In genomic region chr7:105567821-105568220, GRCh38 we compare ENCODE assay signal across 19 cellular contexts. TPM values are rescaled to one million over a fixed set of nuclear protein-coding genes. Genes with fewer than 3 reads are reported as not detected.
A peak's percentile ranks its signal among the peaks of the same experiment; 100 is the strongest.
DNase-seq lines count a peak whose midpoint lies in the region; ATAC-seq and TF ChIP-seq lines count a peak whose summit lies in the region.
"Had no signal": no experiment of that assay in that cellular context is flagged by ENCODE, and none has a peak within 500 bp of the region (broad histone marks: within the 10 kb centered on the region; RNA-seq: fewer than 3 reads in every experiment).

No MANE protein-coding gene starts in this region.

- DNase-seq in activated CD4-positive, alpha-beta memory T cell treated with anti-CD3 and anti-CD28 coated beads for 36 hours, result no peak
- DNase-seq in activated CD4-positive, alpha-beta memory T cell treated with anti-CD3 and anti-CD28 coated beads, Interleukin-2, amount 10 ng/mL, durations not matched to agents 7 days and 5 days, result no peak
- DNase-seq in EH (ENCODE audit: low read depth) (peak; percentile 11), chondrocyte (ENCODE audit: low spot score) (no peak), pons (ENCODE audit: low spot score) (peak; percentile 67), upper lobe of left lung (no peak), mucosa of descending colon (no peak)
- DNase-seq: AML-193; Caco-2; CD4-positive, alpha-beta T cell; GDM1; GM23248; HCEC 1CT had no signal

- TF ChIP-seq CTCF in chondrocyte (IDR thresholded peaks at IDR 0.05) (no peak), upper lobe of left lung (IDR thresholded peaks at IDR 0.05) (no peak), mucosa of descending colon (IDR thresholded peaks at IDR 0.05) (no peak)

- no peak overlapping the region for H3K4me3 Mint-ChIP-seq in activated CD4-positive, alpha-beta memory T cell treated with anti-CD3 and anti-CD28 coated beads for 36 hours
- H3K4me3 Mint-ChIP-seq in activated CD4-positive, alpha-beta memory T cell treated with anti-CD3 and anti-CD28 coated beads, Interleukin-2, amount 10 ng/mL, durations not matched to agents 7 days and 5 days, result no peak overlapping the region
- no peak overlapping the region for H3K4me3 Mint-ChIP-seq in chondrocyte (ENCODE audit: unreplicated experiment)
- H3K4me3 Mint-ChIP-seq in stimulated activated memory B cell treated with anti-CD40 and anti-IgM and Interleukin-4, amounts not matched to agents 10 μg/mL and 1 μg/mL and 100 μg/mL, for 72 hours, result no peak overlapping the region
- H3K4me3 Mint-ChIP-seq: CD4-positive, alpha-beta T cell had no signal

- H3K27ac Mint-ChIP-seq in activated CD4-positive, alpha-beta memory T cell treated with anti-CD3 and anti-CD28 coated beads for 36 hours, result peak overlapping the region; percentile 18
- H3K27ac Mint-ChIP-seq in activated CD4-positive, alpha-beta memory T cell treated with anti-CD3 and anti-CD28 coated beads, Interleukin-2, amount 10 ng/mL, durations not matched to agents 7 days and 5 days, result no peak overlapping the region
- peak overlapping the region; percentile 32 for H3K27ac Mint-ChIP-seq in chondrocyte (ENCODE audit: unreplicated experiment)
- H3K27ac Mint-ChIP-seq in stimulated activated memory B cell treated with anti-CD40 and anti-IgM and Interleukin-4, amounts not matched to agents 10 μg/mL and 1 μg/mL and 100 μg/mL, for 72 hours, result no peak overlapping the region
- H3K27ac Mint-ChIP-seq: CD4-positive, alpha-beta T cell had no signal

- H3K36me3 ChIP-seq in upper lobe of left lung, result peaks cover 9 to 57% (median 37%) of the 10 kb centered on the region in 4 donors
- H3K36me3 ChIP-seq in mucosa of descending colon (ENCODE audit: low read depth), result no peaks in the 10 kb centered on the region

- TF ChIP-seq EP300 in upper lobe of left lung (IDR thresholded peaks at IDR 0.05), result no peak

- POLR2A ChIA-PET in activated CD4-positive, alpha-beta memory T cell treated with anti-CD3 and anti-CD28 coated beads for 36 hours (lab: Charles Lee), result no interaction called here
- POLR2A ChIA-PET in activated CD4-positive, alpha-beta memory T cell treated with anti-CD3 and anti-CD28 coated beads, Interleukin-2, amount 10 ng/mL, durations not matched to agents 7 days and 5 days (lab: Charles Lee), result no interaction called here

- ATAC-seq in upper lobe of left lung (ENCODE audit: low FRiP score in 2 of 2) (no peak), mucosa of descending colon (no peak)
- ATAC-seq in stimulated activated memory B cell treated with anti-CD40 and anti-IgM and Interleukin-4, amounts not matched to agents 10 μg/mL and 1 μg/mL and 100 μg/mL, for 72 hours, result no peak
- ATAC-seq: A549 had no signal

- H3K4me1 ChIP-seq in upper lobe of left lung (no peaks in the 10 kb centered on the region), mucosa of descending colon (ENCODE audit: low read depth) (no peaks in the 10 kb centered on the region)
- H3K4me1 ChIP-seq: A549, Caco-2 had no signal

- no peaks in the 10 kb centered on the region for H3K27me3 Mint-ChIP-seq in activated CD4-positive, alpha-beta memory T cell treated with anti-CD3 and anti-CD28 coated beads for 36 hours
- no peaks in the 10 kb centered on the region for H3K27me3 Mint-ChIP-seq in activated CD4-positive, alpha-beta memory T cell treated with anti-CD3 and anti-CD28 coated beads, Interleukin-2, amount 10 ng/mL, durations not matched to agents 7 days and 5 days
- H3K27me3 Mint-ChIP-seq in chondrocyte (ENCODE audit: low read depth), result no peaks in the 10 kb centered on the region
- no peaks in the 10 kb centered on the region for H3K27me3 Mint-ChIP-seq in stimulated activated memory B cell treated with anti-CD40 and anti-IgM and Interleukin-4, amounts not matched to agents 10 μg/mL and 1 μg/mL and 100 μg/mL, for 72 hours
- H3K27me3 Mint-ChIP-seq: CD4-positive, alpha-beta T cell had no signal

- no peaks in the 10 kb centered on the region for H3K9me3 Mint-ChIP-seq in activated CD4-positive, alpha-beta memory T cell treated with anti-CD3 and anti-CD28 coated beads for 36 hours
- H3K9me3 Mint-ChIP-seq in activated CD4-positive, alpha-beta memory T cell treated with anti-CD3 and anti-CD28 coated beads, Interleukin-2, amount 10 ng/mL, durations not matched to agents 7 days and 5 days, result no peaks in the 10 kb centered on the region
- H3K9me3 Mint-ChIP-seq in chondrocyte (ENCODE audit: low read depth), result no peaks in the 10 kb centered on the region
- H3K9me3 Mint-ChIP-seq in stimulated activated memory B cell treated with anti-CD40 and anti-IgM and Interleukin-4, amounts not matched to agents 10 μg/mL and 1 μg/mL and 100 μg/mL, for 72 hours, result no peaks in the 10 kb centered on the region

- no peak overlapping the region for H3K27ac ChIP-seq in upper lobe of left lung
- H3K27ac ChIP-seq: 22Rv1, A549, C4-2B, GM23248 had no signal

- H3K4me3 ChIP-seq in upper lobe of left lung, result no peak overlapping the region
- no peak overlapping the region for H3K4me3 ChIP-seq in mucosa of descending colon
- H3K4me3 ChIP-seq: A549, GM23248 had no signal

- H3K9me3 ChIP-seq in upper lobe of left lung (no peaks in the 10 kb centered on the region), mucosa of descending colon (no peaks in the 10 kb centered on the region)
- H3K9me3 ChIP-seq: A549, Caco-2 had no signal

- 82 to 90% methylated on average over 3 of the region's 3 CpGs for WGBS in upper lobe of left lung, 2 donors

- CTCF ChIA-PET in activated CD4-positive, alpha-beta memory T cell treated with anti-CD3 and anti-CD28 coated beads for 36 hours (lab: Charles Lee), result interaction anchor here (1.1 to 1.4 kb wide), 2 partner anchors 28 to 475 kb away, joined by 3 read pairs; no protein-coding TSS in a partner anchor
- CTCF ChIA-PET in activated CD4-positive, alpha-beta memory T cell treated with anti-CD3 and anti-CD28 coated beads, Interleukin-2, amount 10 ng/mL, durations not matched to agents 7 days and 5 days (lab: Charles Lee), result no interaction called here

- peaks cover 19% of the 10 kb centered on the region for H3K36me3 Mint-ChIP-seq in activated CD4-positive, alpha-beta memory T cell treated with anti-CD3 and anti-CD28 coated beads for 36 hours
- peaks cover 30% of the 10 kb centered on the region for H3K36me3 Mint-ChIP-seq in activated CD4-positive, alpha-beta memory T cell treated with anti-CD3 and anti-CD28 coated beads, Interleukin-2, amount 10 ng/mL, durations not matched to agents 7 days and 5 days (ENCODE audit: low read depth)
- H3K36me3 Mint-ChIP-seq in chondrocyte (ENCODE audit: low read depth), result peaks cover 16% of the 10 kb centered on the region
- H3K36me3 Mint-ChIP-seq in stimulated activated memory B cell treated with anti-CD40 and anti-IgM and Interleukin-4, amounts not matched to agents 10 μg/mL and 1 μg/mL and 100 μg/mL, for 72 hours, result peaks cover 38% of the 10 kb centered on the region

- no peak for TF ChIP-seq POLR2A in upper lobe of left lung (IDR thresholded peaks at IDR 0.05)

- no peaks in the 10 kb centered on the region for H3K4me1 Mint-ChIP-seq in activated CD4-positive, alpha-beta memory T cell treated with anti-CD3 and anti-CD28 coated beads for 36 hours (ENCODE audit: low read depth)
- H3K4me1 Mint-ChIP-seq in activated CD4-positive, alpha-beta memory T cell treated with anti-CD3 and anti-CD28 coated beads, Interleukin-2, amount 10 ng/mL, durations not matched to agents 7 days and 5 days, result no peaks in the 10 kb centered on the region
- no peaks in the 10 kb centered on the region for H3K4me1 Mint-ChIP-seq in chondrocyte (ENCODE audit: low read depth)
- no peaks in the 10 kb centered on the region for H3K4me1 Mint-ChIP-seq in stimulated activated memory B cell treated with anti-CD40 and anti-IgM and Interleukin-4, amounts not matched to agents 10 μg/mL and 1 μg/mL and 100 μg/mL, for 72 hours

- intact Hi-C loops in activated CD4-positive, alpha-beta memory T cell treated with anti-CD3 and anti-CD28 coated beads for 36 hours (cut with micrococcal nuclease), result no loop called here
- intact Hi-C loops in mucosa of descending colon (cut with DNase I, micrococcal nuclease), result no loop called here

- H3K27me3 ChIP-seq in upper lobe of left lung, result no peaks in the 10 kb centered on the region

RNA-seq across cellular contexts. Expression of gene EFCAB10, which starts 13.5 kb away (rescaled TPM):
- total RNA-seq in activated CD4-positive, alpha-beta memory T cell treated with anti-CD3 and anti-CD28 coated beads for 36 hours, result not detected
- total RNA-seq in activated CD4-positive, alpha-beta memory T cell treated with anti-CD3 and anti-CD28 coated beads, Interleukin-2, amount 10 ng/mL, durations not matched to agents 7 days and 5 days, result not detected
- total RNA-seq in chondrocyte (not detected in 3 replicates), upper lobe of left lung (10 to 100 TPM in 1 of 6 donors, 1 to 10 TPM in 3, under 1 TPM in 1, not detected in 1; 0.86 to 26.2 (median 5.1) TPM), mucosa of descending colon (not detected)
- total RNA-seq: Caco-2, GM23248, H4, HT-29 had no signal

RNA-seq across cellular contexts. Expression of gene RINT1, which starts 35.8 kb away (rescaled TPM):
- total RNA-seq in activated CD4-positive, alpha-beta memory T cell treated with anti-CD3 and anti-CD28 coated beads for 36 hours, result 10 to 100 TPM; 23.3 to 26.7 TPM
- 10 to 100 TPM; 20.5 to 21.9 TPM for total RNA-seq in activated CD4-positive, alpha-beta memory T cell treated with anti-CD3 and anti-CD28 coated beads, Interleukin-2, amount 10 ng/mL, durations not matched to agents 7 days and 5 days
- total RNA-seq in chondrocyte (18.0 to 26.8 TPM (median 19.7 TPM) in 3 replicates), upper lobe of left lung (10 to 100 TPM in 5 of 6 donors, 1 to 10 TPM in 1; 9.4 to 24.3 (median 15.2) TPM), mucosa of descending colon (10 to 100 TPM; 12.4 to 15.6 (median 13.6) TPM)

RNA-seq across cellular contexts. Expression of gene PUS7, which starts 45.8 kb away (rescaled TPM):
- total RNA-seq in activated CD4-positive, alpha-beta memory T cell treated with anti-CD3 and anti-CD28 coated beads for 36 hours, result 10 to 100 TPM; 16.9 to 20.3 TPM
- 1 to 10 TPM; 5.1 to 5.9 TPM for total RNA-seq in activated CD4-positive, alpha-beta memory T cell treated with anti-CD3 and anti-CD28 coated beads, Interleukin-2, amount 10 ng/mL, durations not matched to agents 7 days and 5 days
- total RNA-seq in chondrocyte (15.2 to 18.5 TPM (median 16.2 TPM) in 3 replicates), upper lobe of left lung (10 to 100 TPM in 3 of 6 donors, 1 to 10 TPM in 3; 7.3 to 16.9 (median 11.5) TPM), mucosa of descending colon (1 to 10 TPM; 8.2 to 8.7 (median 8.3) TPM)

Comparison
In these comparisons a context has a peak if more than half of its experiments do, and no peak if none do; other contexts are left out.
1. H3K27ac Mint-ChIP-seq: peak in activated CD4-positive, alpha-beta memory T cell treated with anti-CD3 and anti-CD28 coated beads for 36 hours (single experiment) and chondrocyte (single experiment); none in activated CD4-positive, alpha-beta memory T cell treated with anti-CD3 and anti-CD28 coated beads, Interleukin-2, amount 10 ng/mL, durations not matched to agents 7 days and 5 days (single experiment) and stimulated activated memory B cell treated with anti-CD40 and anti-IgM and Interleukin-4, amounts not matched to agents 10 μg/mL and 1 μg/mL and 100 μg/mL, for 72 hours (single experiment).
2. DNase-seq: peak in EH (single experiment) and pons (single experiment); none in activated CD4-positive, alpha-beta memory T cell treated with anti-CD3 and anti-CD28 coated beads for 36 hours (single experiment), activated CD4-positive, alpha-beta memory T cell treated with anti-CD3 and anti-CD28 coated beads, Interleukin-2, amount 10 ng/mL, durations not matched to agents 7 days and 5 days (single experiment), chondrocyte (single experiment), upper lobe of left lung (0 of 2) and mucosa of descending colon (0 of 3).